Comparison of ENCODE assay signal across 10 cellular contexts in genomic region chrX:353566-354535, GRCh38.
"Had no signal": no experiment of that assay in that cellular context is flagged by ENCODE, and none has a peak within 500 bp of the region (broad histone marks: within the 10 kb centered on the region; RNA-seq: fewer than 3 reads in every experiment).

No MANE protein-coding gene starts in this region.

- H3K27me3 ChIP-seq: ascending aorta, gastrocnemius medialis had no signal

- H3K4me3 ChIP-seq: ascending aorta, gastrocnemius medialis had no signal

- H3K9me3 ChIP-seq: ascending aorta, gastrocnemius medialis had no signal

- ATAC-seq: activated T-cell treated with anti-CD3 and anti-CD28 coated beads, Interleukin-2, amount 50 U/mL, for 72 hours; gastrocnemius medialis; naive thymus-derived CD8-positive, alpha-beta T cell; T-helper 17 cell had no signal

- H3K27ac ChIP-seq: ascending aorta, gastrocnemius medialis had no signal

- H3K4me1 ChIP-seq: ascending aorta, gastrocnemius medialis had no signal

- H3K36me3 ChIP-seq: ascending aorta had no signal

- DNase-seq: activated CD4-positive, alpha-beta memory T cell treated with anti-CD3 and anti-CD28 coated beads for 36 hours; activated gamma-delta T cell treated with Interleukin-2 at 50 U/mL for 16 hours; activated T-cell treated with anti-CD3 and anti-CD28 coated beads, Interleukin-2, amount 50 U/mL, for 72 hours; hippocampal formation; mammary epithelial cell; naive thymus-derived CD8-positive, alpha-beta T cell; stimulated activated CD4-positive, alpha-beta T cell treated with anti-CD3 and anti-CD28 coated beads, Interleukin-2, amount 100 ng/mL, for 48 hours; T-helper 17 cell had no signal
